Comparison of ENCODE assay signal across 8 cellular contexts in the genomic region with DNA sequence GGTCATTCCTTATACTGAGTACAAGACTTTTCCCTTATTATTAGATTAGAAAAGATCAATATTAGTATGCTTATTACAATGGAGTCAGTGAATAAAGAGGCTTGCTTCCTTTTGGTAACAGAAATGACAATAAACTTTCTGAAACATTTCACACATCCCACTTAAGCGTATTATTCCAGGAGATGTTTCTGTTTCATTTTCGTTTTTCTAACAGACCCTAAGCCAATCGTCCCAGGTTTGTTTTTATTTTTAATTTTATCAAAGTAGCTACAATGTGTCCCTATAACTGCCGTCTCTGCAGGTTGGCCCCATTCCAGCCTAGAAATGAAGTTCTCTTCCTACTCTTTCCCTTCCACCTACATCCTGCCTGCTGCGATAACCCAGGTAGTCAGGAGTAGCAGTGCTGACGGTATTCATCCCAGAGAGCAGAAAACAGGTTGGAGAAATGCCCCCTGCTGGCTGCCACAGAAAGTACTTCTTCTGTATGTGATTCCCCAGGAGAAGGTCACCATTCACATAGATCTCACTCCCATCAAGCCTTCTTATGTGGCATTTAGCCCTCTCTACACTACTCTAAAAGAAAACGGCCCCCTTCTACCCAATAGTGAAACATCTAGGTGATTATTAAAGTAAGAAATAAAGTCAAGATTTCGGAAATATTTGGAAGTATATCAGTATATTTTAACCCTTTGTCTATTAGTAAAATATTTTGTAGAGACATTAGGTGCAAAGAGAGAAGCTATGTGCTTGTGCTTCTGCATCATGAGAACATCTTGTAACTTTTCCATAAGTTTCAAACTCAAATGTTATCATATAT. TPM values are rescaled to one million over a fixed set of nuclear protein-coding genes. Genes with fewer than 3 reads are reported as not detected.
A peak's percentile ranks its signal among the peaks of the same experiment; 100 is the strongest.
DNase-seq lines count a peak whose midpoint lies in the region; ATAC-seq and TF ChIP-seq lines count a peak whose summit lies in the region.

No MANE protein-coding gene starts in this region.

- TF ChIP-seq CTCF in GM06990 (IDR thresholded peaks at IDR 0.05; ENCODE audit: insufficient read depth, low read length, poor library complexity, severe bottlenecking), result peak; percentile 84
- peak; percentile 79 for TF ChIP-seq CTCF in MM.1S (IDR thresholded peaks at IDR 0.05; ENCODE audit: low read length)

- peaks cover 7% of the 10 kb centered on the region; the same call in 1 of the 2 replicates for H3F3A ChIP-seq in MM.1S (ENCODE audit: insufficient read depth, low read length)

- H3K4me1 Mint-ChIP-seq in T-helper 17 cell, result peaks cover 9% of the 10 kb centered on the region

- H3K27me3 Mint-ChIP-seq in T-helper 17 cell, result peaks cover 17% of the 10 kb centered on the region

- H3K79me2 ChIP-seq in MM.1S (ENCODE audit: low read length), result no peaks in the 10 kb centered on the region

- H3K36me3 ChIP-seq in GM06990 (ENCODE audit: control insufficient read depth, insufficient read depth, low read length) (no peaks in the 10 kb centered on the region), H7 (replicated peaks; ENCODE audit: control insufficient read depth, insufficient read depth, low read length) (no peaks in the 10 kb centered on the region), MM.1S (replicated peaks; ENCODE audit: insufficient read depth, low read length) (no peaks in the 10 kb centered on the region), skeletal muscle satellite cell (ENCODE audit: insufficient read depth, low read length) (no peaks in the 10 kb centered on the region)

- peak overlapping the region; percentile 52 for H2AFZ ChIP-seq in MM.1S (ENCODE audit: low read length)

- H3K27me3 ChIP-seq in GM06990 (replicated peaks; ENCODE audit: control insufficient read depth, insufficient read depth, low read length) (no peaks in the 10 kb centered on the region), H7 (ENCODE audit: control insufficient read depth, insufficient read depth, low read length) (no peaks in the 10 kb centered on the region), MM.1S (replicated peaks; ENCODE audit: insufficient read depth, low read length) (no peaks in the 10 kb centered on the region), skeletal muscle satellite cell (ENCODE audit: control insufficient read depth, insufficient read depth, low read length) (no peaks in the 10 kb centered on the region)

- peak overlapping the region; percentile 74 for H3K27ac Mint-ChIP-seq in T-helper 17 cell

- ATAC-seq in T-helper 17 cell, result peak; percentile 94

- H3K9me3 ChIP-seq in MM.1S (replicated peaks; ENCODE audit: insufficient read depth, low read length) (no peaks in the 10 kb centered on the region), T-helper 17 cell (ENCODE audit: control insufficient read depth, low read length, poor library complexity, severe bottlenecking) (no peaks in the 10 kb centered on the region), skeletal muscle satellite cell (replicated peaks; ENCODE audit: low read length) (no peaks in the 10 kb centered on the region)

- H3K27ac ChIP-seq in MM.1S (ENCODE audit: low read length), result no peak overlapping the region

- H3K4me1 ChIP-seq in MM.1S (ENCODE audit: low read length) (peaks cover 12% of the 10 kb centered on the region), skeletal muscle satellite cell (ENCODE audit: control insufficient read depth, insufficient read depth, low read length) (no peaks in the 10 kb centered on the region)

- no peaks in the 10 kb centered on the region for H4K20me1 ChIP-seq in MM.1S (ENCODE audit: insufficient read depth, low read length)

- H3K4me3 ChIP-seq in GM06990 (replicated peaks; ENCODE audit: low read depth, low read length) (peak overlapping the region; percentile 77), H7 (ENCODE audit: insufficient read depth, low read depth, low read length) (no peak overlapping the region), MM.1S (ENCODE audit: low read length) (peak overlapping the region; percentile 64), skeletal muscle satellite cell (ENCODE audit: low read length) (peak overlapping the region; percentile 75)

- H3K4me3 Mint-ChIP-seq in T-helper 17 cell, result peak overlapping the region; percentile 97

- no peaks in the 10 kb centered on the region for H3K9me2 ChIP-seq in MM.1S (replicated peaks; ENCODE audit: insufficient read depth, low read length)

- DNase-seq in GM06990 (ENCODE audit: extremely low read depth, insufficient read length) (no peak), H7 (peak; percentile 37), MM.1S (peak; percentile 74), T-helper 17 cell (peak; percentile 34 to 60 (median 50)), anterior cingulate cortex (lab: John Stamatoyannopoulos, UW) (peak in 43 of 58 donors; percentile 1 to 70 (median 18)), hippocampal formation (lab: John Stamatoyannopoulos, UW) (peak; percentile 12 to 30), cortex of kidney (lab: John Stamatoyannopoulos, UW) (no peak)

- H3K4me2 ChIP-seq in MM.1S (ENCODE audit: low read depth, low read length) (peak overlapping the region; percentile 50; the same call in 1 of the 2 replicates), skeletal muscle satellite cell (ENCODE audit: low read length) (peak overlapping the region; percentile 75)

- H3K9ac ChIP-seq in MM.1S (ENCODE audit: low read length) (peak overlapping the region; percentile 23; the same call in 1 of the 2 replicates), skeletal muscle satellite cell (ENCODE audit: low read depth, low read length) (peak overlapping the region; percentile 63)

- no peaks in the 10 kb centered on the region for H3K36me3 Mint-ChIP-seq in T-helper 17 cell (ENCODE audit: low read depth)

RNA-seq across cellular contexts. Expression of gene ENPEP, which starts 40.4 kb away (rescaled TPM):
- 0.44 and 0.76 TPM in 2 replicates for total RNA-seq in H7 (2014; rRNA removed; shearing (Covaris generic))
- total RNA-seq in T-helper 17 cell, result not detected
- under 0.01 and 0.22 TPM in 2 replicates for total RNA-seq in skeletal muscle satellite cell (2012; rRNA removed)

Comparison
In these comparisons a context has a peak if more than half of its experiments do, and no peak if none do; other contexts are left out.
1. DNase-seq: peak in H7 (single experiment), MM.1S (single experiment), T-helper 17 cell (3 of 3), anterior cingulate cortex (43 of 58) and hippocampal formation (2 of 2); none in GM06990 (single experiment) and cortex of kidney (single experiment).